ENCODE assay signal across 8 cellular contexts in the genomic region with DNA sequence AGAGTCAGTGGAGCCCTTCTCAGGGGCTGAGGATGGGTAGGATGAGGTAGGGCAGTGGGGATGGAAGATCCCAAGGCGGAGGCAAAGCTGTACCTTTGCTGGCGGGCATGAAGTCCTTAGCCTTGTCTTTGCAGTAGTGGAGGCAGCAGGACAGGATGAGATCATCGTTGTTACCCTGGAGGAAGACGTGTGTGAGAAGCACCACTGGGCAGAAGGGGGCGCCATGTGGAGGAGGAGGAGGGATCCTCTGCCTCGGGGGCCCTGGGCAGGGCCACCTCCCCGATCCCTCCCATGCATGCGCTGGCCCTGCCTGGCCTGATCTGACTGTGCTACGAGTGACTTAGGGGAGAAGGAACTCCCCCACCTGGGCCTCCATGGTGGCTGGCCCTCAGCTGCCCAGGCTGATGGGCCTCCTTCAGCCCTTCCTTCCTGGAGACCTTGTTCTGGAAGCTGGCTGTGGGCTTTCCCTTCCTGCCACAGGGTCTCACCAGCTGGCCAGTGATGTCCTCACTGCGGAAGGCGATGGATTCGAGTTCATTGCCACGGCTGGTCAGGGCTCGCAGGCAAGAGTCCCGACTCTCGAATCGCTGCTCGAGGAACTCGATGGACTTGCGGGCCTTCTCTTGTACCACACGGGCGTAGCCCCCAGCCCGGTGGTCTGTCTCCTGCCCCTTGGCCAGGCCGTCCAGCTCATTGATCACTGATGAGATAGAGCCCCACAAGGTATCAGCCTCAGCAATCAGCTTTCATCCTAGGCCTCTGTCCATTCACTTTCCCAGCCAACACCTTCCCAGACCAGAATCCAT. TPM values are rescaled to one million over a fixed set of nuclear protein-coding genes. Genes with fewer than 3 reads are reported as not detected.
DNase-seq lines count a peak whose midpoint lies in the region; TF ChIP-seq lines count a peak whose summit lies in the region.

No MANE protein-coding gene starts in this region.

- no peaks in the 10 kb centered on the region for H3K79me2 ChIP-seq in Karpas-422 (ENCODE audit: low read length)

- CTCF ChIA-PET in Caco-2 (lab: Charles Lee): interaction anchor here (0.6 kb wide), 1 partner anchor 10 kb away, joined by 3 read pairs; no protein-coding TSS in a partner anchor

- TF ChIP-seq CTCF in Caco-2 (IDR thresholded peaks at IDR 0.05; ENCODE audit: insufficient read depth in 1 of 2, low read depth in 1 of 2, low read length in 1 of 2, severe bottlenecking in 1 of 2, unreplicated experiment in 1 of 2) (peak; percentile 23 to 49), right atrium auricular region (IDR thresholded peaks at IDR 0.05) (peak in 1 of 2 donors; percentile 40)

- H3K9ac ChIP-seq in Karpas-422 (ENCODE audit: low read length): peak overlapping the region; percentile 72

- DNase-seq in Caco-2: no peak
- peak; percentile 88 for DNase-seq in Karpas-422
- peak; percentile 83 to 85 for DNase-seq in activated T-cell treated with anti-CD3 and anti-CD28 coated beads, Interleukin-2, amount 50 U/mL, for 48 hours
- no peak for DNase-seq in right atrium auricular region (ENCODE audit: low spot score)
- peak; percentile 77 for DNase-seq in stimulated activated CD4-positive, alpha-beta T cell treated with anti-CD3 and anti-CD28 coated beads, Interleukin-2, amount 100 ng/mL, for 24 hours
- no peak for DNase-seq in G401 (ENCODE audit: low spot score)
- DNase-seq in NCI-H2227 (lab: John Stamatoyannopoulos, UW; ENCODE audit: unreplicated experiment): no peak
- DNase-seq in head of caudate nucleus: no peak

- H2AFZ ChIP-seq in Karpas-422 (ENCODE audit: low read length): no peak overlapping the region

- peaks cover 23% of the 10 kb centered on the region for H3K36me3 Mint-ChIP-seq in Caco-2 (ENCODE audit: insufficient read depth, unreplicated experiment)

- BruUV-seq in Caco-2 (replicated peaks; lab: Mats Ljungman, UMichigan): no TSS peak

- H3K27me3 Mint-ChIP-seq in Caco-2 (ENCODE audit: insufficient read depth, unreplicated experiment): no peaks in the 10 kb centered on the region

- H3K4me3 Mint-ChIP-seq in Caco-2 (ENCODE audit: unreplicated experiment): no peak overlapping the region

- H3K4me1 ChIP-seq in Caco-2 (0 out of 2 replicates have a peak, but pooled peaks cover 6% of the 10 kb centered on the region), Karpas-422 (ENCODE audit: low read length) (peaks cover 40% of the 10 kb centered on the region), right atrium auricular region (peaks cover 0 to 89% of the 10 kb centered on the region in 2 donors)

- H3K27ac Mint-ChIP-seq in Caco-2 (ENCODE audit: unreplicated experiment): no peak overlapping the region

- no peak overlapping the region for H3K4me3 ChIP-seq in Caco-2 (ENCODE audit: low read depth, low read length)
- H3K4me3 ChIP-seq in Karpas-422 (ENCODE audit: low read length): peak overlapping the region; percentile 53
- H3K4me3 ChIP-seq in right atrium auricular region: no peak overlapping the region

- peaks cover 8% of the 10 kb centered on the region for H3K4me1 Mint-ChIP-seq in Caco-2 (ENCODE audit: low read depth, unreplicated experiment)

- intact Hi-C loops in Caco-2 (cut with micrococcal nuclease; ENCODE audit: unreplicated experiment): no loop called here
- intact Hi-C loops in head of caudate nucleus (cut with DNase I): no loop called here

- POLR2A ChIA-PET in Caco-2 (lab: Charles Lee): no interaction called here

- H3K36me3 ChIP-seq in Caco-2 (ENCODE audit: control insufficient read depth, insufficient read depth, low read length): peaks cover 3% of the 10 kb centered on the region
- no peaks in the 10 kb centered on the region; the same call in 1 of the 2 replicates for H3K36me3 ChIP-seq in Karpas-422 (ENCODE audit: insufficient read depth, low read length)
- H3K36me3 ChIP-seq in right atrium auricular region: peaks cover 24% of the 10 kb centered on the region

- H3K27me3 ChIP-seq in Caco-2 (replicated peaks; ENCODE audit: control insufficient read depth, insufficient read depth, low read length) (no peaks in the 10 kb centered on the region), Karpas-422 (ENCODE audit: low read length) (no peaks in the 10 kb centered on the region), right atrium auricular region (no peaks in the 10 kb centered on the region)

- in situ Hi-C loops in G401 (cut with HindIII; ENCODE audit: low sequenced_read_pairs): loop anchor here (5.0 kb wide), 1 partner anchor 102 kb away; no protein-coding TSS in a partner anchor

- H3K27ac ChIP-seq in Karpas-422 (ENCODE audit: low read length) (peak overlapping the region; percentile 93), right atrium auricular region (peak overlapping the region; percentile 75 to 85)

- no peaks in the 10 kb centered on the region for H3K9me3 ChIP-seq in Caco-2
- H3K9me3 ChIP-seq in Karpas-422 (ENCODE audit: low read length): no peaks in the 10 kb centered on the region
- H3K9me3 ChIP-seq in right atrium auricular region: no peaks in the 10 kb centered on the region

- peak overlapping the region; percentile 68 for H3K4me2 ChIP-seq in Karpas-422 (ENCODE audit: low read depth, low read length, poor library complexity, severe bottlenecking)

- no peaks in the 10 kb centered on the region for H3K9me2 ChIP-seq in Karpas-422 (replicated peaks; ENCODE audit: insufficient read depth, low read length)

- H4K20me1 ChIP-seq in Karpas-422 (ENCODE audit: insufficient read depth, low read depth, low read length): peaks cover 13% of the 10 kb centered on the region; the same call in 1 of the 2 replicates

- H3K9me3 Mint-ChIP-seq in Caco-2 (ENCODE audit: unreplicated experiment): no peaks in the 10 kb centered on the region

RNA-seq across cellular contexts. Expression of a gene that starts 10.3 kb away (rescaled TPM):
- total RNA-seq in Caco-2 (2022): 0.59 and 1.8 TPM in 2 replicates
- 3.2 and 13.9 TPM in 2 replicates for total RNA-seq in Karpas-422 (2014; rRNA removed; shearing (Covaris generic); ENCODE audit: low replicate concordance)
- 10 to 100 TPM; 15.5 to 18.0 TPM for total RNA-seq in right atrium auricular region
- 20.2 and 37.8 TPM in 2 replicates for total RNA-seq in G401 (2014; rRNA removed; shearing (Covaris generic))

RNA-seq across cellular contexts. Expression of a gene that starts 23.4 kb away (rescaled TPM):
- total RNA-seq in Caco-2 (2022): 33.1 and 39.3 TPM in 2 replicates
- 49.1 and 50.2 TPM in 2 replicates for total RNA-seq in Karpas-422 (2014; rRNA removed; shearing (Covaris generic); ENCODE audit: low replicate concordance)
- total RNA-seq in right atrium auricular region: 10 to 100 TPM; 29.6 to 31.7 TPM
- 48.0 and 63.1 TPM in 2 replicates for total RNA-seq in G401 (2014; rRNA removed; shearing (Covaris generic))

RNA-seq across cellular contexts. Expression of a gene that starts 35.2 kb away (rescaled TPM):
- total RNA-seq in Caco-2 (2022): 52.0 and 52.8 TPM in 2 replicates
- total RNA-seq in Karpas-422 (2014; rRNA removed; shearing (Covaris generic); ENCODE audit: low replicate concordance): 37.5 and 41.9 TPM in 2 replicates
- 10 to 100 TPM; 17.2 to 21.6 TPM for total RNA-seq in right atrium auricular region
- total RNA-seq in G401 (2014; rRNA removed; shearing (Covaris generic)): 48.8 and 56.7 TPM in 2 replicates

RNA-seq across cellular contexts. Expression of a gene that starts 40.0 kb away (rescaled TPM):
- total RNA-seq in Caco-2 (2022): 0.54 and 0.60 TPM in 2 replicates
- total RNA-seq in Karpas-422 (2014; rRNA removed; shearing (Covaris generic); ENCODE audit: low replicate concordance): 0.11 and 0.30 TPM in 2 replicates
- total RNA-seq in right atrium auricular region: 1 to 10 TPM; 1.8 to 5.0 TPM
- total RNA-seq in G401 (2014; rRNA removed; shearing (Covaris generic)): 65.0 and 65.6 TPM in 2 replicates

Comparison
In these comparisons a context has a peak if more than half of its experiments do, and no peak if none do; other contexts are left out.
1. DNase-seq: peak in Karpas-422 (single experiment), activated T-cell treated with anti-CD3 and anti-CD28 coated beads, Interleukin-2, amount 50 U/mL, for 48 hours (2 of 2) and stimulated activated CD4-positive, alpha-beta T cell treated with anti-CD3 and anti-CD28 coated beads, Interleukin-2, amount 100 ng/mL, for 24 hours (2 of 2); none in Caco-2 (0 of 2), right atrium auricular region (single experiment), G401 (single experiment), NCI-H2227 (single experiment) and head of caudate nucleus (0 of 42).